In genomic region chr9:14343948-14344547, GRCh38 we compare ENCODE assay signal across 10 cellular contexts. TPM values are rescaled to one million over a fixed set of nuclear protein-coding genes. Genes with fewer than 3 reads are reported as not detected.
A peak's percentile ranks its signal among the peaks of the same experiment; 100 is the strongest.
DNase-seq lines count a peak whose midpoint lies in the region; ATAC-seq and TF ChIP-seq lines count a peak whose summit lies in the region.
"Had no signal": no experiment of that assay in that cellular context is flagged by ENCODE, and none has a peak within 500 bp of the region (broad histone marks: within the 10 kb centered on the region; RNA-seq: fewer than 3 reads in every experiment).

No MANE protein-coding gene starts in this region.

- POLR2A ChIA-PET in PC-3 (lab: Charles Lee; ENCODE audit: unreplicated experiment), result no interaction called here

- H2AFZ ChIP-seq in PC-3 (ENCODE audit: low read length), result no peak overlapping the region

- no peak overlapping the region for H3K27ac ChIP-seq in HUES64 (ENCODE audit: low read depth, low read length)
- no peak overlapping the region for H3K27ac ChIP-seq in PC-3 (ENCODE audit: low read length)

- intact Hi-C loops in sciatic nerve (cut with DNase I) (no loop called here), PC-3 (cut with micrococcal nuclease) (no loop called here), natural killer cell (cut with micrococcal nuclease) (no loop called here)

- H3K9me3 ChIP-seq in HUES64 (ENCODE audit: insufficient read depth, low read depth, low read length) (no peaks in the 10 kb centered on the region), PC-3 (ENCODE audit: low read length) (no peaks in the 10 kb centered on the region)

- no peaks in the 10 kb centered on the region for H3K9me2 ChIP-seq in PC-3 (replicated peaks; ENCODE audit: low read length)

- H3K4me3 ChIP-seq in HUES64 (ENCODE audit: low read length), result peak overlapping the region; percentile 60
- no peak overlapping the region for H3K4me3 ChIP-seq in PC-3 (ENCODE audit: low read length)

- peaks cover 41% of the 10 kb centered on the region for H3K4me1 ChIP-seq in HUES64 (ENCODE audit: insufficient read depth, low read length)
- H3K4me1 ChIP-seq in PC-3 (ENCODE audit: insufficient read depth, low read length), result peaks cover 3% of the 10 kb centered on the region; the same call in 1 of the 2 replicates

- ATAC-seq in sciatic nerve (peak; percentile 16), PC-3 (no peak), natural killer cell (no peak)
- ATAC-seq: activated CD8-positive, alpha-beta T cell treated with anti-CD3 and anti-CD28 coated beads, Interleukin-2, amount 10 ng/mL, durations not matched to agents 7 days and 5 days had no signal

- WGBS in HUES64, result 8% methylated on average over 7 of the region's 7 CpGs

- H3K27ac Mint-ChIP-seq in natural killer cell, result no peak overlapping the region
- H3K27ac Mint-ChIP-seq: activated CD8-positive, alpha-beta T cell treated with anti-CD3 and anti-CD28 coated beads, Interleukin-2, amount 10 ng/mL, durations not matched to agents 7 days and 5 days had no signal

- TF ChIP-seq CTCF in PC-3 (conservative IDR thresholded peaks at IDR 0.05; ENCODE audit: low read depth, low read length) (no peak), natural killer cell (IDR thresholded peaks at IDR 0.05) (no peak)

- no peak overlapping the region for H3K9ac ChIP-seq in HUES64 (ENCODE audit: low read depth, low read length)
- H3K9ac ChIP-seq in PC-3 (ENCODE audit: low read length), result no peak overlapping the region

- DNase-seq in anterior cingulate cortex (lab: John Stamatoyannopoulos, UW) (peak in 53 of 58 donors; percentile 38 to 94 (median 85)), hippocampal formation (lab: John Stamatoyannopoulos, UW) (peak; percentile 89 to 97), sciatic nerve (ENCODE audit: low spot score) (no peak), PC-3 (no peak), natural killer cell (no peak), RKO (ENCODE audit: low spot score) (no peak), NCI-H82 treated with DMSO at 0.1 percent for 48 hours (lab: John Stamatoyannopoulos, UW; ENCODE audit: unreplicated experiment) (no peak)
- DNase-seq: activated CD8-positive, alpha-beta T cell treated with anti-CD3 and anti-CD28 coated beads, Interleukin-2, amount 10 ng/mL, durations not matched to agents 7 days and 5 days; KG1 had no signal

- H3K4me2 ChIP-seq in PC-3 (ENCODE audit: low read length), result no peak overlapping the region

- H3K4me3 Mint-ChIP-seq in natural killer cell, result no peak overlapping the region
- H3K4me3 Mint-ChIP-seq: activated CD8-positive, alpha-beta T cell treated with anti-CD3 and anti-CD28 coated beads, Interleukin-2, amount 10 ng/mL, durations not matched to agents 7 days and 5 days had no signal

- H3K9me3 Mint-ChIP-seq in natural killer cell, result no peaks in the 10 kb centered on the region

- peaks cover 0 to 9% of the 10 kb centered on the region in 2 donors for H3K4me1 Mint-ChIP-seq in natural killer cell

- no peaks in the 10 kb centered on the region for H3F3A ChIP-seq in PC-3 (ENCODE audit: low read length, unreplicated experiment)

- no TSS peak for BruUV-seq in PC-3 (replicated peaks; lab: Mats Ljungman, UMichigan)

- no peaks in the 10 kb centered on the region for H4K20me1 ChIP-seq in PC-3 (ENCODE audit: low read length)

- H3K27me3 Mint-ChIP-seq in natural killer cell (ENCODE audit: low read depth in 2 of 2), result peaks cover 11 to 22% of the 10 kb centered on the region in 2 donors

- H3K79me2 ChIP-seq in PC-3 (ENCODE audit: low read length), result no peaks in the 10 kb centered on the region

- H3K36me3 Mint-ChIP-seq in natural killer cell, result no peaks in the 10 kb centered on the region

- no peaks in the 10 kb centered on the region for H3K36me3 ChIP-seq in HUES64 (ENCODE audit: insufficient read depth, low read length)
- H3K36me3 ChIP-seq in PC-3 (ENCODE audit: low read depth, low read length), result no peaks in the 10 kb centered on the region

- CTCF ChIA-PET in PC-3 (lab: Charles Lee), result no interaction called here

- H3K27me3 ChIP-seq in HUES64 (ENCODE audit: insufficient read depth, low read length) (peaks cover 100% of the 10 kb centered on the region), PC-3 (ENCODE audit: low read length) (no peaks in the 10 kb centered on the region)

RNA-seq across cellular contexts. Expression of gene NFIB, which starts 30.1 kb away (rescaled TPM):
- 1.9 TPM for polyA plus RNA-seq in HUES64 (2013, experiment 1 of 2)
- polyA plus RNA-seq in HUES64 (2013, experiment 2 of 2), result 2.5 TPM
- total RNA-seq in sciatic nerve (137 TPM), PC-3 (2014; rRNA removed) (18.6 and 25.3 TPM in 2 replicates), natural killer cell (under 1 TPM in 2 of 3 donors, not detected in 1; 0.20 to 0.21 TPM)
- total RNA-seq: activated CD8-positive, alpha-beta T cell treated with anti-CD3 and anti-CD28 coated beads, Interleukin-2, amount 10 ng/mL, durations not matched to agents 7 days and 5 days had no signal

Comparison
In these comparisons a context has a peak if more than half of its experiments do, and no peak if none do; other contexts are left out.
1. DNase-seq: peak in anterior cingulate cortex (53 of 58) and hippocampal formation (2 of 2); none in sciatic nerve (single experiment), PC-3 (single experiment), natural killer cell (single experiment), RKO (single experiment) and NCI-H82 treated with DMSO at 0.1 percent for 48 hours (single experiment).
2. RNA of gene NFIB, which starts 30.1 kb away (total RNA-seq): 137 TPM in sciatic nerve (single experiment) and 18.6 to 25.3 TPM in PC-3; 0.20 to 0.21 TPM in natural killer cell; every median in the first group is over 10 times any median in the second.